Comparison of ENCODE assay signal across 22 cellular contexts in genomic region chr1:170671629-170671963, GRCh38. TPM values are rescaled to one million over a fixed set of nuclear protein-coding genes. Genes with fewer than 3 reads are reported as not detected.
DNase-seq lines count a peak whose midpoint lies in the region; ATAC-seq and TF ChIP-seq lines count a peak whose summit lies in the region.
"Had no signal": no experiment of that assay in that cellular context is flagged by ENCODE, and none has a peak within 500 bp of the region (broad histone marks: within the 10 kb centered on the region; RNA-seq: fewer than 3 reads in every experiment).

No MANE protein-coding gene starts in this region.

- peaks cover 6 to 29% of the 10 kb centered on the region in 2 experiments for H3K4me1 ChIP-seq in SK-N-SH (ENCODE audit: control insufficient read depth in 1 of 2, insufficient read depth in 2 of 2, low read depth in 1 of 2, low read length in 1 of 2)
- peaks cover 24 to 57% (median 50%) of the 10 kb centered on the region in 3 donors for H3K4me1 ChIP-seq in skeletal muscle tissue (ENCODE audit: control insufficient read depth in 3 of 3, insufficient read depth in 3 of 3, low read length in 3 of 3)
- H3K4me1 ChIP-seq in left lung = no peaks in the 10 kb centered on the region
- H3K4me1 ChIP-seq: body of pancreas had no signal

- H3K36me3 ChIP-seq in SK-N-SH (replicated peaks in 1 of 2; ENCODE audit: control insufficient read depth in 1 of 2, insufficient read depth in 2 of 2, low read length in 1 of 2) = peaks cover 26 to 75% of the 10 kb centered on the region in 2 experiments
- peaks cover 0 to 14% (median 3%) of the 10 kb centered on the region in 3 donors for H3K36me3 ChIP-seq in skeletal muscle tissue (ENCODE audit: control insufficient read depth in 3 of 3, insufficient read depth in 3 of 3, low read length in 3 of 3)
- no peaks in the 10 kb centered on the region for H3K36me3 ChIP-seq in left lung

- no peak overlapping the region for H2AFZ ChIP-seq in SK-N-SH (ENCODE audit: low read depth)

- H3K9me3 Mint-ChIP-seq in glutamatergic neuron (ENCODE audit: unreplicated experiment) = peaks cover 2% of the 10 kb centered on the region
- H3K9me3 Mint-ChIP-seq: activated naive CD8-positive, alpha-beta T cell treated with anti-CD3 and anti-CD28 coated beads, Interleukin-2, amount 10 ng/mL, durations not matched to agents 7 days and 5 days; T-cell had no signal

- H3K27me3 Mint-ChIP-seq in glutamatergic neuron (ENCODE audit: unreplicated experiment) = peaks cover 32% of the 10 kb centered on the region

- H3K4me3 ChIP-seq in SK-N-SH (ENCODE audit: low read depth in 2 of 2, low read length in 1 of 2) = peak overlapping the region in 1 of 2 experiments; percentile 66; a peak in 3 of 4 replicates
- H3K4me3 ChIP-seq in skeletal muscle tissue (ENCODE audit: low read length in 3 of 3) = peak overlapping the region in 2 of 3 donors; percentile 4 to 31
- H3K4me3 ChIP-seq in left lung = no peak overlapping the region
- H3K4me3 ChIP-seq: body of pancreas, mucosa of descending colon had no signal

- peak overlapping the region; percentile 92 for H3K4me2 ChIP-seq in SK-N-SH

- H3K79me2 ChIP-seq in SK-N-SH (ENCODE audit: insufficient read depth) = peaks cover 100% of the 10 kb centered on the region

- peaks cover 72% of the 10 kb centered on the region for H3F3A ChIP-seq in SK-N-SH (replicated peaks; ENCODE audit: insufficient read depth)

- no peaks in the 10 kb centered on the region for H3K36me3 Mint-ChIP-seq in glutamatergic neuron (ENCODE audit: unreplicated experiment)
- H3K36me3 Mint-ChIP-seq: activated naive CD8-positive, alpha-beta T cell treated with anti-CD3 and anti-CD28 coated beads, Interleukin-2, amount 10 ng/mL, durations not matched to agents 7 days and 5 days; CD8-positive, alpha-beta memory T cell; T-cell had no signal

- H3K9me3 ChIP-seq in SK-N-SH (no peaks in the 10 kb centered on the region), skeletal muscle tissue (ENCODE audit: control insufficient read depth in 3 of 3, low read length in 3 of 3) (no peaks in the 10 kb centered on the region), left lung (no peaks in the 10 kb centered on the region)
- H3K9me3 ChIP-seq: body of pancreas, mucosa of descending colon had no signal

- POLR2A ChIA-PET in SK-N-SH (lab: Yijun Ruan, JAX) = no interaction called here

- TF ChIP-seq CTCF in SK-N-SH (IDR thresholded peaks at IDR 0.05) (no peak), glutamatergic neuron (IDR thresholded peaks at IDR 0.05; ENCODE audit: partially characterized antibody, unreplicated experiment) (peak; percentile 56), left lung (IDR thresholded peaks at IDR 0.05) (peak in 1 of 2 donors; percentile 6)

- no peak for TF ChIP-seq EP300 in SK-N-SH (IDR thresholded peaks at IDR 0.05; ENCODE audit: borderline replicate concordance in 1 of 2, low read depth in 1 of 2, low read length in 1 of 2)

- no peak overlapping the region for H3K4me3 Mint-ChIP-seq in glutamatergic neuron (ENCODE audit: unreplicated experiment)
- H3K4me3 Mint-ChIP-seq: activated CD8-positive, alpha-beta T cell treated with anti-CD3 and anti-CD28 coated beads for 36 hours; activated naive CD8-positive, alpha-beta T cell treated with anti-CD3 and anti-CD28 coated beads, Interleukin-2, amount 10 ng/mL, durations not matched to agents 7 days and 5 days; CD8-positive, alpha-beta memory T cell; T-cell had no signal

- TF ChIP-seq RAD21 in SK-N-SH (IDR thresholded peaks at IDR 0.05; ENCODE audit: low read length) = no peak

- no peak for DNase-seq in SK-N-SH
- no peak for DNase-seq in glutamatergic neuron
- no peak for DNase-seq in stimulated activated naive CD8-positive, alpha-beta T cell treated with anti-CD3 and anti-CD28 coated beads, Interleukin-15, Interleukin-2, amounts not matched to agents 100 U/mL and 50 U/mL, for 24 hours
- DNase-seq in globus pallidus (ENCODE audit: low spot score) = no peak
- DNase-seq in left lung = no peak
- no peak for DNase-seq in NAMALWA (ENCODE audit: low spot score)
- DNase-seq: 8988T; activated CD4-positive, CD25-positive, alpha-beta regulatory T cell treated with anti-CD3 and anti-CD28 coated beads, Interleukin-2, amount 50 U/mL, for 72 hours; CD8-positive, alpha-beta memory T cell; DMS153; effector CD4-positive, alpha-beta T cell; foreskin melanocyte; NCI-H146; SIG-M5 had no signal

- H3K27ac ChIP-seq in SK-N-SH (ENCODE audit: low read depth in 2 of 2, low read length in 1 of 2) = peak overlapping the region; percentile 91 to 99
- H3K27ac ChIP-seq in skeletal muscle tissue (ENCODE audit: low read depth, low read length) = peak overlapping the region; percentile 92
- peak overlapping the region in 1 of 2 donors; percentile 27 for H3K27ac ChIP-seq in left lung
- H3K27ac ChIP-seq: body of pancreas had no signal

- H3K9ac ChIP-seq in SK-N-SH (peak overlapping the region; percentile 99), skeletal muscle tissue (ENCODE audit: low read depth in 1 of 3, low read length in 3 of 3) (no peak overlapping the region)

- ATAC-seq in SK-N-SH treated with all-trans-retinoic acid at 6 μM for 48 hours (no peak), left lung (no peak)
- ATAC-seq in stimulated activated naive CD8-positive, alpha-beta T cell treated with anti-CD3 and anti-CD28 coated beads, Interleukin-15, Interleukin-2, amounts not matched to agents 100 U/mL and 50 U/mL, for 24 hours = no peak
- ATAC-seq: activated CD8-positive, alpha-beta T cell treated with anti-CD3 and anti-CD28 coated beads for 36 hours; body of pancreas; T-cell had no signal

- H3K27me3 ChIP-seq in SK-N-SH (ENCODE audit: insufficient read depth) (no peaks in the 10 kb centered on the region), skeletal muscle tissue (ENCODE audit: control insufficient read depth in 3 of 3, insufficient read depth in 3 of 3, low read length in 3 of 3) (peaks cover 0 to 5% (median 0%) of the 10 kb centered on the region in 3 donors), left lung (peaks cover 41 to 80% of the 10 kb centered on the region in 2 donors)

- H3K4me1 Mint-ChIP-seq in glutamatergic neuron (ENCODE audit: low read depth, unreplicated experiment) = peaks cover 23% of the 10 kb centered on the region

- CTCF ChIA-PET in SK-N-SH (lab: Yijun Ruan, JAX) = interaction anchor here (1.0 kb wide), 1 partner anchor 10 kb away, joined by 3 read pairs; no protein-coding TSS in a partner anchor

- no peaks in the 10 kb centered on the region for H3K9me2 ChIP-seq in SK-N-SH

- H4K20me1 ChIP-seq in SK-N-SH (ENCODE audit: insufficient read depth) = no peaks in the 10 kb centered on the region; the same call in 1 of the 2 replicates

- intact Hi-C loops in left lung (cut with DNase I) = no loop called here

- no peak overlapping the region for H3K27ac Mint-ChIP-seq in glutamatergic neuron (ENCODE audit: unreplicated experiment)
- H3K27ac Mint-ChIP-seq: activated CD8-positive, alpha-beta T cell treated with anti-CD3 and anti-CD28 coated beads for 36 hours; activated naive CD8-positive, alpha-beta T cell treated with anti-CD3 and anti-CD28 coated beads, Interleukin-2, amount 10 ng/mL, durations not matched to agents 7 days and 5 days; CD8-positive, alpha-beta memory T cell; T-cell had no signal

- WGBS in SK-N-SH (ENCODE audit: low lambda C conversion rate) = 39% methylated on average over 4 of the region's 4 CpGs

TF ChIP-seq in SK-N-SH, 30 proteins besides CTCF, POLR2A, EP300 and RAD21 (continues in another document):
- TF ChIP-seq GATA2 (CRISPR knock-in tag; IDR thresholded peaks at IDR 0.05) = no peak
- no peak for TF ChIP-seq TAF1 (IDR thresholded peaks at IDR 0.05; ENCODE audit: borderline replicate concordance, low read depth, low read length)
- no peak for TF ChIP-seq JUND (IDR thresholded peaks at IDR 0.05)
- no peak for TF ChIP-seq ZBTB33 (IDR thresholded peaks at IDR 0.05; ENCODE audit: borderline replicate concordance, low read depth)

TF ChIP-seq in SK-N-SH treated with all-trans-retinoic acid at 6 μM for 48 hours, 23 proteins besides CTCF, POLR2A, EP300 and RAD21 (continues in another document):
- TF ChIP-seq ISL1 (CRISPR knock-in tag; IDR thresholded peaks at IDR 0.05) (no peak), ZFP30 (CRISPR knock-in tag; IDR thresholded peaks at IDR 0.05) (no peak), RARB (CRISPR knock-in tag; IDR thresholded peaks at IDR 0.05) (no peak), ZFP3 (CRISPR knock-in tag; IDR thresholded peaks at IDR 0.05) (no peak), ARNTL (CRISPR knock-in tag; IDR thresholded peaks at IDR 0.05; ENCODE audit: borderline replicate concordance, low read depth) (no peak), POU6F1 (CRISPR knock-in tag; IDR thresholded peaks at IDR 0.05; ENCODE audit: borderline replicate concordance, low read depth) (no peak; the same call in 1 of the 2 replicates), PPARA (CRISPR knock-in tag; IDR thresholded peaks at IDR 0.05; ENCODE audit: borderline replicate concordance) (no peak), GLIS3 (CRISPR knock-in tag; IDR thresholded peaks at IDR 0.05) (no peak), TOX (CRISPR knock-in tag; IDR thresholded peaks at IDR 0.05; ENCODE audit: borderline replicate concordance) (no peak)

RNA-seq across cellular contexts. Expression of gene PRRX1, which starts 7.7 kb away (rescaled TPM):
- 356 and 431 TPM in 2 replicates for polyA plus RNA-seq in SK-N-SH (2012; rRNA removed)
- 352 and 421 TPM in 2 replicates for polyA plus RNA-seq in SK-N-SH (2012; cell fraction: cytosol; rRNA removed)
- polyA plus RNA-seq in SK-N-SH (2012; cell fraction: nucleus; rRNA removed) = 197 and 345 TPM in 2 replicates
- total RNA-seq in glutamatergic neuron (ENCODE audit: unreplicated experiment) (not detected), skeletal muscle tissue (127 TPM), left lung (10 to 100 TPM; 64.4 to 79.6 TPM)
- total RNA-seq: activated CD8-positive, alpha-beta T cell treated with anti-CD3 and anti-CD28 coated beads for 36 hours; activated naive CD8-positive, alpha-beta T cell treated with anti-CD3 and anti-CD28 coated beads, Interleukin-2, amount 10 ng/mL, durations not matched to agents 7 days and 5 days; CD8-positive, alpha-beta memory T cell; NCI-H460 had no signal
- polyA plus RNA-seq: CD8-positive, alpha-beta memory T cell had no signal

Comparison
In these comparisons a context has a peak if more than half of its experiments do, and no peak if none do; other contexts are left out.
1. H3K4me3 ChIP-seq: peak in skeletal muscle tissue (2 of 3); none in left lung (0 of 2).
2. RNA of gene PRRX1, which starts 7.7 kb away (total RNA-seq): 127 TPM in skeletal muscle tissue (single experiment) and 64.4 to 79.6 TPM in left lung; not detected in glutamatergic neuron (single experiment); every median in the first group is over 10 times any median in the second.